In genomic region chr9:110192531-110193326, GRCh38 we compare ENCODE assay signal across 11 cellular contexts. TPM values are rescaled to one million over a fixed set of nuclear protein-coding genes. Genes with fewer than 3 reads are reported as not detected.
DNase-seq lines count a peak whose midpoint lies in the region; ATAC-seq and TF ChIP-seq lines count a peak whose summit lies in the region.
"Had no signal": no experiment of that assay in that cellular context is flagged by ENCODE, and none has a peak within 500 bp of the region (broad histone marks: within the 10 kb centered on the region; RNA-seq: fewer than 3 reads in every experiment).

No MANE protein-coding gene starts in this region.

- no peaks in the 10 kb centered on the region for H3K27me3 ChIP-seq in thymus (ENCODE audit: control insufficient read depth, insufficient read depth)

- H3K9me3 ChIP-seq in thymus (ENCODE audit: control insufficient read depth): no peaks in the 10 kb centered on the region

- ATAC-seq in GM21619 (IDR thresholded peaks at IDR 0.05; ENCODE audit: unreplicated experiment) (no peak), GM21526 (IDR thresholded peaks at IDR 0.05; ENCODE audit: low FRiP score, unreplicated experiment) (no peak), HG02678 (IDR thresholded peaks at IDR 0.05; ENCODE audit: unreplicated experiment) (no peak)

- 51 to 61% methylated on average over 5 of the region's 5 CpGs for WGBS in lower leg skin, 2 donors
- 71% methylated on average over 5 of the region's 5 CpGs for WGBS in thymus

- TF ChIP-seq CTCF in HFF-Myc (IDR thresholded peaks at IDR 0.05; ENCODE audit: low read depth, low read length, missing control alignments) (no peak), astrocyte of the spinal cord (IDR thresholded peaks at IDR 0.05; ENCODE audit: low read depth, low read length) (no peak), lower leg skin (IDR thresholded peaks at IDR 0.05) (no peak)

- no peaks in the 10 kb centered on the region for H3K36me3 ChIP-seq in thymus (ENCODE audit: control insufficient read depth, insufficient read depth)

- intact Hi-C loops in lower leg skin (cut with DNase I; ENCODE audit: low total_unique reads): no loop called here

- DNase-seq in HFF-Myc (ENCODE audit: extremely low read depth, low read depth): peak; percentile 48
- DNase-seq in astrocyte of the spinal cord (ENCODE audit: low read depth, low spot score): peak; percentile 73
- peak; percentile 51 to 68 for DNase-seq in lower leg skin (ENCODE audit: low spot score in 2 of 2)
- no peak for DNase-seq in effector CD8-positive, alpha-beta T cell (lab: John Stamatoyannopoulos, UW)
- DNase-seq: activated naive CD8-positive, alpha-beta T cell treated with anti-CD3 and anti-CD28 coated beads for 36 hours; NCI-H1930 had no signal

- H3K4me1 ChIP-seq in thymus (ENCODE audit: control insufficient read depth, insufficient read depth, low read length): peaks cover 45% of the 10 kb centered on the region

- no peak overlapping the region for H3K4me3 ChIP-seq in HFF-Myc (replicated peaks; ENCODE audit: low read depth, low read length)
- H3K4me3 ChIP-seq in astrocyte of the spinal cord (ENCODE audit: low read depth, low read length): no peak overlapping the region
- no peak overlapping the region for H3K4me3 ChIP-seq in lower leg skin (ENCODE audit: low read depth, poor library complexity, severe bottlenecking)
- no peak overlapping the region for H3K4me3 ChIP-seq in thymus (ENCODE audit: low read length)

- in situ Hi-C loops in astrocyte of the spinal cord (cut with HindIII; ENCODE audit: low sequenced_read_pairs): no loop called here

- peak overlapping the region; percentile 54 for H3K27ac ChIP-seq in thymus (ENCODE audit: low read depth)

- no peak for TF ChIP-seq POLR2A in lower leg skin (IDR thresholded peaks at IDR 0.05)

RNA-seq across cellular contexts. Expression of gene C9orf152, which starts 15.2 kb away (rescaled TPM):
- total RNA-seq in lower leg skin: 10 to 100 TPM in 2 of 4 donors, 1 to 10 TPM in 2; 4.1 to 15.7 (median 8.4) TPM
- 0.23 TPM for polyA plus RNA-seq in thymus
- total RNA-seq: activated naive CD8-positive, alpha-beta T cell treated with anti-CD3 and anti-CD28 coated beads for 36 hours; T-helper 2 cell treated with Interferon-gamma antibody and Interleukin-4, amounts not matched to agents 100 ng/mL and 5 ng/mL, for 36 hours had no signal
